Comparison of ENCODE assay signal across 3 cellular contexts in the genomic region with DNA sequence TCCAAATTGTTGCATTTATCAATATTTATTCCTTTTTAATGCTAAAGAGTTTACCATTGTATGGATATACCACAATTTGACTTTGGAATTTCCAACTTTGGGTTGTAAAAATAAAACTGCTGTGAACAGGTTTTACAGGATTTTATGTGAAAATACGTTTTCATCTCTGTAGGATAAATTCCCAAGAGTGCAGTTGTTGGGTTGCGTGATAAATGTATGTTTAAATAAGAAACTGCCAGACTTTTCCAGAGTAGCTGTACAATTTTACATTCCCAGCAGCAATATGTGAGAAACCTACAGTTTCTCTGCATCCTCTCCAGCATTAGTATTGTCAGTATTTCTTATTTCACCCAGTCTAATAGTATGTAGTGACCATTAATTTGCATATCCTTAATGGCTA.
A peak's percentile ranks its signal among the peaks of the same experiment; 100 is the strongest.
TF ChIP-seq lines count a peak whose summit lies in the region.

No MANE protein-coding gene starts in this region.

TF ChIP-seq in SK-N-SH treated with all-trans-retinoic acid at 6 μM for 48 hours, 23 proteins besides CTCF, POLR2A, EP300 and RAD21:
- TF ChIP-seq ZFP30 (CRISPR knock-in tag; IDR thresholded peaks at IDR 0.05) (no peak), ZNF8 (CRISPR knock-in tag; IDR thresholded peaks at IDR 0.05) (peak; percentile 78; the same call in 1 of the 2 replicates), ZNF70 (CRISPR knock-in tag; IDR thresholded peaks at IDR 0.05) (no peak), ISL1 (CRISPR knock-in tag; IDR thresholded peaks at IDR 0.05) (no peak), RARB (CRISPR knock-in tag; IDR thresholded peaks at IDR 0.05) (no peak)

TF ChIP-seq in SK-N-SH, 30 proteins besides CTCF, POLR2A, EP300 and RAD21:
- TF ChIP-seq TCF12 (IDR thresholded peaks at IDR 0.05) (no peak), ELF1 (IDR thresholded peaks at IDR 0.05) (no peak), TEAD4 (IDR thresholded peaks at IDR 0.05; ENCODE audit: borderline replicate concordance, insufficient read depth) (no peak), JUND (IDR thresholded peaks at IDR 0.05) (no peak)
TF ChIP-seq in SK-N-SH: peak in this region for 0.

TF ChIP-seq in GM12878, 131 proteins besides CTCF, POLR2A, EP300 and RAD21:
- no peak for TF ChIP-seq CHD2 (IDR thresholded peaks at IDR 0.05; ENCODE audit: borderline replicate concordance, low read depth, low read length)
- TF ChIP-seq PAX8 (IDR thresholded peaks at IDR 0.05), result no peak
- no peak for TF ChIP-seq GABPA (IDR thresholded peaks at IDR 0.05; ENCODE audit: low read depth)
- TF ChIP-seq SPI1 (IDR thresholded peaks at IDR 0.05; ENCODE audit: borderline replicate concordance, insufficient read depth, low read depth, low read length), result no peak
- no peak for TF ChIP-seq SRF (IDR thresholded peaks at IDR 0.05; ENCODE audit: low read depth in 2 of 2, low read length in 2 of 2)
- TF ChIP-seq SREBF2 (IDR thresholded peaks at IDR 0.05; ENCODE audit: low read length), result no peak
- no peak for TF ChIP-seq POLR2AphosphoS2 (IDR thresholded peaks at IDR 0.05; ENCODE audit: low read depth, low read length)
- TF ChIP-seq, protein P1, sequence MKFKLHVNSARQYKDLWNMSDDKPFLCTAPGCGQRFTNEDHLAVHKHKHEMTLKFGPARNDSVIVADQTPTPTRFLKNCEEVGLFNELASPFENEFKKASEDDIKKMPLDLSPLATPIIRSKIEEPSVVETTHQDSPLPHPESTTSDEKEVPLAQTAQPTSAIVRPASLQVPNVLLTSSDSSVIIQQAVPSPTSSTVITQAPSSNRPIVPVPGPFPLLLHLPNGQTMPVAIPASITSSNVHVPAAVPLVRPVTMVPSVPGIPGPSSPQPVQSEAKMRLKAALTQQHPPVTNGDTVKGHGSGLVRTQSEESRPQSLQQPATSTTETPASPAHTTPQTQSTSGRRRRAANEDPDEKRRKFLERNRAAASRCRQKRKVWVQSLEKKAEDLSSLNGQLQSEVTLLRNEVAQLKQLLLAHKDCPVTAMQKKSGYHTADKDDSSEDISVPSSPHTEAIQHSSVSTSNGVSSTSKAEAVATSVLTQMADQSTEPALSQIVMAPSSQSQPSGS (IDR thresholded peaks at IDR 0.05; ENCODE audit: low read length), result no peak
- TF ChIP-seq MXI1 (IDR thresholded peaks at IDR 0.05; ENCODE audit: low read depth, low read length), result no peak
- TF ChIP-seq ETV6 (conservative IDR thresholded peaks at IDR 0.05 in 1 of 2, IDR thresholded peaks at IDR 0.05 in 1 of 2; ENCODE audit: borderline replicate concordance in 1 of 2, low read depth in 1 of 2), result no peak
- TF ChIP-seq, protein P2, sequence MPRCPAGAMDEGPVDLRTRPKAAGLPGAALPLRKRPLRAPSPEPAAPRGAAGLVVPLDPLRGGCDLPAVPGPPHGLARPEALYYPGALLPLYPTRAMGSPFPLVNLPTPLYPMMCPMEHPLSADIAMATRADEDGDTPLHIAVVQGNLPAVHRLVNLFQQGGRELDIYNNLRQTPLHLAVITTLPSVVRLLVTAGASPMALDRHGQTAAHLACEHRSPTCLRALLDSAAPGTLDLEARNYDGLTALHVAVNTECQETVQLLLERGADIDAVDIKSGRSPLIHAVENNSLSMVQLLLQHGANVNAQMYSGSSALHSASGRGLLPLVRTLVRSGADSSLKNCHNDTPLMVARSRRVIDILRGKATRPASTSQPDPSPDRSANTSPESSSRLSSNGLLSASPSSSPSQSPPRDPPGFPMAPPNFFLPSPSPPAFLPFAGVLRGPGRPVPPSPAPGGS (IDR thresholded peaks at IDR 0.05; ENCODE audit: borderline replicate concordance, insufficient read depth, low read depth, low read length, poor library complexity, severe bottlenecking), result no peak
- TF ChIP-seq ZNF207 (IDR thresholded peaks at IDR 0.05; ENCODE audit: borderline replicate concordance), result no peak
- TF ChIP-seq, protein P3, sequence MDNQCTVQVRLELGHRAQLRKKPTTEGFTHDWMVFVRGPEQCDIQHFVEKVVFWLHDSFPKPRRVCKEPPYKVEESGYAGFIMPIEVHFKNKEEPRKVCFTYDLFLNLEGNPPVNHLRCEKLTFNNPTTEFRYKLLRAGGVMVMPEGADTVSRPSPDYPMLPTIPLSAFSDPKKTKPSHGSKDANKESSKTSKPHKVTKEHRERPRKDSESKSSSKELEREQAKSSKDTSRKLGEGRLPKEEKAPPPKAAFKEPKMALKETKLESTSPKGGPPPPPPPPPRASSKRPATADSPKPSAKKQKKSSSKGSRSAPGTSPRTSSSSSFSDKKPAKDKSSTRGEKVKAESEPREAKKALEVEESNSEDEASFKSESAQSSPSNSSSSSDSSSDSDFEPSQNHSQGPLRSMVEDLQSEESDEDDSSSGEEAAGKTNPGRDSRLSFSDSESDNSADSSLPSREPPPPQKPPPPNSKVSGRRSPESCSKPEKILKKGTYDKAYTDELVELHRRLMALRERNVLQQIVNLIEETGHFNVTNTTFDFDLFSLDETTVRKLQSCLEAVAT (IDR thresholded peaks at IDR 0.05), result no peak
- TF ChIP-seq, protein P4, sequence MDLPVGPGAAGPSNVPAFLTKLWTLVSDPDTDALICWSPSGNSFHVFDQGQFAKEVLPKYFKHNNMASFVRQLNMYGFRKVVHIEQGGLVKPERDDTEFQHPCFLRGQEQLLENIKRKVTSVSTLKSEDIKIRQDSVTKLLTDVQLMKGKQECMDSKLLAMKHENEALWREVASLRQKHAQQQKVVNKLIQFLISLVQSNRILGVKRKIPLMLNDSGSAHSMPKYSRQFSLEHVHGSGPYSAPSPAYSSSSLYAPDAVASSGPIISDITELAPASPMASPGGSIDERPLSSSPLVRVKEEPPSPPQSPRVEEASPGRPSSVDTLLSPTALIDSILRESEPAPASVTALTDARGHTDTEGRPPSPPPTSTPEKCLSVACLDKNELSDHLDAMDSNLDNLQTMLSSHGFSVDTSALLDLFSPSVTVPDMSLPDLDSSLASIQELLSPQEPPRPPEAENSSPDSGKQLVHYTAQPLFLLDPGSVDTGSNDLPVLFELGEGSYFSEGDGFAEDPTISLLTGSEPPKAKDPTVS (IDR thresholded peaks at IDR 0.05; ENCODE audit: low read depth, low read length), result no peak
- TF ChIP-seq, protein P5, sequence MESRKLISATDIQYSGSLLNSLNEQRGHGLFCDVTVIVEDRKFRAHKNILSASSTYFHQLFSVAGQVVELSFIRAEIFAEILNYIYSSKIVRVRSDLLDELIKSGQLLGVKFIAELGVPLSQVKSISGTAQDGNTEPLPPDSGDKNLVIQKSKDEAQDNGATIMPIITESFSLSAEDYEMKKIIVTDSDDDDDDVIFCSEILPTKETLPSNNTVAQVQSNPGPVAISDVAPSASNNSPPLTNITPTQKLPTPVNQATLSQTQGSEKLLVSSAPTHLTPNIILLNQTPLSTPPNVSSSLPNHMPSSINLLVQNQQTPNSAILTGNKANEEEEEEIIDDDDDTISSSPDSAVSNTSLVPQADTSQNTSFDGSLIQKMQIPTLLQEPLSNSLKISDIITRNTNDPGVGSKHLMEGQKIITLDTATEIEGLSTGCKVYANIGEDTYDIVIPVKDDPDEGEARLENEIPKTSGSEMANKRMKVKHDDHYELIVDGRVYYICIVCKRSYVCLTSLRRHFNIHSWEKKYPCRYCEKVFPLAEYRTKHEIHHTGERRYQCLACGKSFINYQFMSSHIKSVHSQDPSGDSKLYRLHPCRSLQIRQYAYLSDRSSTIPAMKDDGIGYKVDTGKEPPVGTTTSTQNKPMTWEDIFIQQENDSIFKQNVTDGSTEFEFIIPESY (IDR thresholded peaks at IDR 0.05), result no peak
- TF ChIP-seq, protein P6, sequence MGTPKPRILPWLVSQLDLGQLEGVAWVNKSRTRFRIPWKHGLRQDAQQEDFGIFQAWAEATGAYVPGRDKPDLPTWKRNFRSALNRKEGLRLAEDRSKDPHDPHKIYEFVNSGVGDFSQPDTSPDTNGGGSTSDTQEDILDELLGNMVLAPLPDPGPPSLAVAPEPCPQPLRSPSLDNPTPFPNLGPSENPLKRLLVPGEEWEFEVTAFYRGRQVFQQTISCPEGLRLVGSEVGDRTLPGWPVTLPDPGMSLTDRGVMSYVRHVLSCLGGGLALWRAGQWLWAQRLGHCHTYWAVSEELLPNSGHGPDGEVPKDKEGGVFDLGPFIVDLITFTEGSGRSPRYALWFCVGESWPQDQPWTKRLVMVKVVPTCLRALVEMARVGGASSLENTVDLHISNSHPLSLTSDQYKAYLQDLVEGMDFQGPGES (IDR thresholded peaks at IDR 0.05), result no peak
- TF ChIP-seq ZNF622 (IDR thresholded peaks at IDR 0.05), result no peak
